Comparison of ENCODE assay signal across 34 cellular contexts in genomic region chr6:69846312-69846711, GRCh38. TPM values are rescaled to one million over a fixed set of nuclear protein-coding genes. Genes with fewer than 3 reads are reported as not detected.
DNase-seq lines count a peak whose midpoint lies in the region; ATAC-seq, FAIRE-seq and TF ChIP-seq lines count a peak whose summit lies in the region.
"Had no signal": no experiment of that assay in that cellular context is flagged by ENCODE, and none has a peak within 500 bp of the region (broad histone marks: within the 10 kb centered on the region; RNA-seq: fewer than 3 reads in every experiment).

No MANE protein-coding gene starts in this region.

- no peak for TF ChIP-seq CTCF in right lobe of liver (IDR thresholded peaks at IDR 0.05)
- no peak for TF ChIP-seq CTCF in HepG2 (CRISPR knock-in tag; IDR thresholded peaks at IDR 0.05)
- TF ChIP-seq CTCF in smooth muscle cell (IDR thresholded peaks at IDR 0.05; ENCODE audit: borderline replicate concordance, insufficient read depth, poor library complexity, severe bottlenecking): no peak

- no peak overlapping the region for H2BK12ac ChIP-seq in mesenchymal stem cell (ENCODE audit: low read length in 2 of 2)

- peak; percentile 75 to 88 (median 80) for ATAC-seq in right lobe of liver
- ATAC-seq in HepG2: no peak
- peak; percentile 68 for ATAC-seq in left lobe of liver
- ATAC-seq in HG03097 (IDR thresholded peaks at IDR 0.05; ENCODE audit: low FRiP score, unreplicated experiment): no peak
- ATAC-seq: A549; CD8-positive, alpha-beta T cell had no signal

- TF ChIP-seq EP300 in HepG2 (IDR thresholded peaks at IDR 0.05; ENCODE audit: low read depth in 2 of 2, low read length in 2 of 2) (no peak), HepG2 (CRISPR knock-in tag; IDR thresholded peaks at IDR 0.05; ENCODE audit: borderline replicate concordance) (no peak)

- H3K79me2 ChIP-seq in HepG2 (ENCODE audit: insufficient read depth, low read length) (no peaks in the 10 kb centered on the region), smooth muscle cell (ENCODE audit: low read depth) (no peaks in the 10 kb centered on the region)

- no peak overlapping the region for H3K4me2 ChIP-seq in HepG2 (ENCODE audit: low read depth, low read length)
- no peak overlapping the region for H3K4me2 ChIP-seq in smooth muscle cell
- H3K4me2 ChIP-seq in mesenchymal stem cell (ENCODE audit: low read length, poor library complexity, severe bottlenecking): no peak overlapping the region
- H3K4me2 ChIP-seq: A549; BLaER1; BLaER1 treated with 17β-estradiol and CSF1 and Interleukin-3, amounts not matched to agents 10 nM and 100 nM had no signal

- TF ChIP-seq POLR2A in right lobe of liver (IDR thresholded peaks at IDR 0.05) (no peak), HepG2 (IDR thresholded peaks at IDR 0.05; ENCODE audit: insufficient read depth in 1 of 2, low read depth in 2 of 2, low read length in 2 of 2) (no peak)

- H3K79me1 ChIP-seq in mesenchymal stem cell (replicated peaks; ENCODE audit: low read length, poor library complexity, severe bottlenecking): no peaks in the 10 kb centered on the region

- H3K4me3 ChIP-seq in right lobe of liver (no peak overlapping the region), HepG2 (replicated peaks in 1 of 3; ENCODE audit: insufficient read depth in 1 of 3, low read depth in 2 of 3, low read length in 3 of 3) (no peak overlapping the region), smooth muscle cell (no peak overlapping the region), mesenchymal stem cell (ENCODE audit: insufficient read depth in 1 of 2, low read depth in 1 of 2, low read length in 2 of 2) (no peak overlapping the region)
- H3K4me3 ChIP-seq: A549; BLaER1; BLaER1 treated with 17β-estradiol and CSF1 and Interleukin-3, amounts not matched to agents 10 nM and 100 nM had no signal

- no peak overlapping the region for H2BK5ac ChIP-seq in mesenchymal stem cell (ENCODE audit: low read depth, low read length, poor library complexity, severe bottlenecking)

- H4K8ac ChIP-seq in mesenchymal stem cell (ENCODE audit: low read length): no peak overlapping the region

- peaks cover 2% of the 10 kb centered on the region for H3F3A ChIP-seq in smooth muscle cell (ENCODE audit: low read depth)

- H4K20me1 ChIP-seq in HepG2 (ENCODE audit: insufficient read depth, low read length) (no peaks in the 10 kb centered on the region), smooth muscle cell (ENCODE audit: low read depth) (no peaks in the 10 kb centered on the region)
- H4K20me1 ChIP-seq: BLaER1; BLaER1 treated with 17β-estradiol and CSF1 and Interleukin-3, amounts not matched to agents 10 nM and 100 nM had no signal

- H2BK120ac ChIP-seq in mesenchymal stem cell (ENCODE audit: low read depth, low read length): no peak overlapping the region

- H3K27me3 ChIP-seq in right lobe of liver: no peaks in the 10 kb centered on the region
- H3K27me3 ChIP-seq in HepG2 (ENCODE audit: control insufficient read depth in 1 of 2, insufficient read depth in 2 of 2, low read length in 2 of 2): no peaks in the 10 kb centered on the region
- no peaks in the 10 kb centered on the region for H3K27me3 ChIP-seq in smooth muscle cell (ENCODE audit: low read depth)
- no peaks in the 10 kb centered on the region for H3K27me3 ChIP-seq in mesenchymal stem cell (ENCODE audit: control insufficient read depth in 1 of 2, insufficient read depth in 1 of 2, low read length in 2 of 2)
- H3K27me3 ChIP-seq: BE2C; BLaER1; BLaER1 treated with 17β-estradiol and CSF1 and Interleukin-3, amounts not matched to agents 10 nM and 100 nM had no signal

- H4K91ac ChIP-seq in mesenchymal stem cell (ENCODE audit: low read length): no peak overlapping the region

- POLR2A ChIA-PET in HepG2 (lab: Yijun Ruan, JAX): no interaction called here

- H3K27ac ChIP-seq in right lobe of liver: peak overlapping the region; percentile 17 to 39 (median 22)
- no peak overlapping the region for H3K27ac ChIP-seq in HepG2 (ENCODE audit: extremely low read length, insufficient read depth, low read length)
- no peak overlapping the region for H3K27ac ChIP-seq in smooth muscle cell (ENCODE audit: low read depth)
- H3K27ac ChIP-seq in mesenchymal stem cell (ENCODE audit: low read length, poor library complexity, severe bottlenecking): no peak overlapping the region
- H3K27ac ChIP-seq: 22Rv1; A549; BLaER1; BLaER1 treated with 17β-estradiol and CSF1 and Interleukin-3, amounts not matched to agents 10 nM and 100 nM; C4-2B had no signal

- H3K18ac ChIP-seq in mesenchymal stem cell (ENCODE audit: low read depth in 1 of 2, low read length in 2 of 2): peak overlapping the region in 1 of 2 experiments; percentile 34

- H3K23ac ChIP-seq in mesenchymal stem cell (ENCODE audit: low read length in 2 of 2): no peak overlapping the region

- TF ChIP-seq RAD21 in HepG2 (CRISPR knock-in tag; IDR thresholded peaks at IDR 0.05): no peak

- no TSS peak for BruUV-seq in HepG2 (replicated peaks; lab: Mats Ljungman, UMichigan)

- intact Hi-C loops in right lobe of liver (cut with DNase I) (no loop called here), HepG2 (cut with micrococcal nuclease; ENCODE audit: unreplicated experiment) (no loop called here)

- no peak overlapping the region for H3K14ac ChIP-seq in mesenchymal stem cell (ENCODE audit: low read length in 2 of 2)

- H2AFZ ChIP-seq in HepG2 (ENCODE audit: low read length) (no peak overlapping the region), smooth muscle cell (ENCODE audit: low read depth) (peak overlapping the region; percentile 36), mesenchymal stem cell (ENCODE audit: low read depth, low read length) (no peak overlapping the region)

- in situ Hi-C loops in HepG2 (cut with HindIII; ENCODE audit: extremely low pct_ligation_motif_present, low pct_unique_long_range_greater_than_20kb): no loop called here

- DNase-seq in right lobe of liver (peak in 1 of 3 donors; percentile 40), HepG2 (ENCODE audit: low spot score) (no peak), left lobe of liver (ENCODE audit: low spot score) (no peak), smooth muscle cell (lab: John Stamatoyannopoulos, UW; ENCODE audit: unreplicated experiment) (no peak), mesenchymal stem cell (no peak)
- DNase-seq: 8988T; ACHN; AML-193; BE2C; C1 segment of cervical spinal cord; Caco-2; Calu3; CD4-positive, alpha-beta memory T cell; CD4-positive, alpha-beta T cell; CD4-positive, CD25-positive, alpha-beta regulatory T cell; CD8-positive, alpha-beta memory T cell; CD8-positive, alpha-beta T cell; COR-L47; DMS 273 treated with DMSO at 0.1 percent for 48 hours; DMS153; DMS53; DMS79; DMS79 treated with DMSO at 0.1 percent for 48 hours; DND-41; EL had no signal

- H3K9me3 ChIP-seq in right lobe of liver (no peaks in the 10 kb centered on the region), HepG2 (ENCODE audit: low read length) (no peaks in the 10 kb centered on the region), smooth muscle cell (replicated peaks; ENCODE audit: low read depth) (no peaks in the 10 kb centered on the region), mesenchymal stem cell (ENCODE audit: control insufficient read depth, low read length) (peaks cover 2% of the 10 kb centered on the region)
- H3K9me3 ChIP-seq: A549; BE2C; BLaER1; BLaER1 treated with 17β-estradiol and CSF1 and Interleukin-3, amounts not matched to agents 10 nM and 100 nM; Caco-2 had no signal

- WGBS in right lobe of liver (ENCODE audit: insufficient coverage, low coverage, low lambda C conversion rate, missing lambda C conversion rate): 39% methylated on average over 2 of the region's 2 CpGs
- 2% methylated on average over 2 of the region's 2 CpGs for WGBS in HepG2 (ENCODE audit: low lambda C conversion rate)
- WGBS in smooth muscle cell (ENCODE audit: low lambda C conversion rate): 90% methylated on average over 2 of the region's 2 CpGs
- WGBS in mesenchymal stem cell: 75% methylated on average over 2 of the region's 2 CpGs

- H3K36me3 ChIP-seq in right lobe of liver (no peaks in the 10 kb centered on the region), HepG2 (replicated peaks in 1 of 2; ENCODE audit: control insufficient read depth in 1 of 2, insufficient read depth in 2 of 2, low read length in 2 of 2) (no peaks in the 10 kb centered on the region), smooth muscle cell (ENCODE audit: low read depth) (no peaks in the 10 kb centered on the region), mesenchymal stem cell (ENCODE audit: control insufficient read depth in 1 of 2, insufficient read depth in 2 of 2, low read depth in 1 of 2, low read length in 2 of 2) (no peaks in the 10 kb centered on the region)
- H3K36me3 ChIP-seq: BE2C; BLaER1; BLaER1 treated with 17β-estradiol and CSF1 and Interleukin-3, amounts not matched to agents 10 nM and 100 nM had no signal

- no peak for FAIRE-seq in HepG2 (lab: Jason Lieb, UNC)
- FAIRE-seq: A549, D721Med had no signal

- H2BK15ac ChIP-seq in mesenchymal stem cell (ENCODE audit: low read depth, poor library complexity, severe bottlenecking): no peak overlapping the region

- CTCF ChIA-PET in HepG2 (lab: Yijun Ruan, JAX; ENCODE audit: low intra/inter-chr PET ratio, low total read pairs): no interaction called here

- no peak overlapping the region for H3K9ac ChIP-seq in HepG2 (ENCODE audit: insufficient read depth, low read depth, low read length)
- no peak overlapping the region for H3K9ac ChIP-seq in smooth muscle cell (ENCODE audit: low read depth)
- H3K9ac ChIP-seq in mesenchymal stem cell (ENCODE audit: low read length): no peak overlapping the region
- H3K9ac ChIP-seq: BLaER1; BLaER1 treated with 17β-estradiol and CSF1 and Interleukin-3, amounts not matched to agents 10 nM and 100 nM had no signal

- H2AK5ac ChIP-seq in mesenchymal stem cell (ENCODE audit: low read length, severe bottlenecking): no peak overlapping the region

- H3K4ac ChIP-seq in mesenchymal stem cell (ENCODE audit: low read depth in 1 of 2, low read length in 2 of 2): no peak overlapping the region

- H3K4me1 ChIP-seq in right lobe of liver (peaks cover 0 to 17% (median 0%) of the 10 kb centered on the region in 4 donors), HepG2 (ENCODE audit: insufficient read depth, low read length) (no peaks in the 10 kb centered on the region), smooth muscle cell (ENCODE audit: low read depth) (no peaks in the 10 kb centered on the region), mesenchymal stem cell (ENCODE audit: control insufficient read depth, insufficient read depth, low read depth, low read length) (no peaks in the 10 kb centered on the region)
- H3K4me1 ChIP-seq: A549; BE2C; BLaER1; BLaER1 treated with 17β-estradiol and CSF1 and Interleukin-3, amounts not matched to agents 10 nM and 100 nM; Caco-2 had no signal

RNA-seq across cellular contexts. Expression of gene COL19A1, which starts 20.0 kb away (rescaled TPM):
- total RNA-seq in right lobe of liver (under 1 TPM in 4 of 6 experiments, not detected in 2; 0.18 to 0.39 (median 0.27) TPM), HepG2 (2016; rRNA removed; fragmentation: Illumina TruSeq; extraction: Trizol) (not detected in 2 replicates), left lobe of liver (0.10 TPM), smooth muscle cell (1.6 and 1.8 TPM in 2 replicates)
- not detected in 2 replicates for total RNA-seq in HepG2 (2016; cell fraction: cytosol; rRNA removed; fragmentation: Illumina TruSeq; extraction: Trizol; ENCODE audit: low read depth)
- not detected in 2 replicates for total RNA-seq in HepG2 (2016; cell fraction: insoluble cytoplasmic fraction; rRNA removed; fragmentation: Illumina TruSeq; extraction: Trizol)
- total RNA-seq in HepG2 (2016; cell fraction: membrane; rRNA removed; fragmentation: Illumina TruSeq; extraction: Trizol): not detected in 2 replicates
- not detected in 2 replicates for total RNA-seq in HepG2 (2016; cell fraction: nucleus; rRNA removed; fragmentation: Illumina TruSeq; extraction: Trizol)
- polyA plus RNA-seq in HepG2 (2011; rRNA removed) (not detected in 2 replicates), smooth muscle cell (0.55 and 0.79 TPM in 2 replicates)
- not detected in 2 replicates for polyA plus RNA-seq in HepG2 (2011; cell fraction: cytosol; rRNA removed)
- not detected in 2 replicates for polyA plus RNA-seq in HepG2 (2011; cell fraction: nucleus; rRNA removed)
- not detected in 2 replicates for polyA plus RNA-seq in HepG2 (2012)
- polyA plus RNA-seq in HepG2 (2016; cell fraction: cytosol; fragmentation: Illumina TruSeq; extraction: Trizol; ENCODE audit: low read depth): not detected in 2 replicates
- not detected in 2 replicates for polyA plus RNA-seq in HepG2 (2016; cell fraction: insoluble cytoplasmic fraction; fragmentation: Illumina TruSeq; extraction: Trizol; ENCODE audit: low read depth)
- not detected in 2 replicates for polyA plus RNA-seq in HepG2 (2016; cell fraction: membrane; fragmentation: Illumina TruSeq; extraction: Trizol; ENCODE audit: low read depth)
- not detected in 2 replicates for polyA plus RNA-seq in HepG2 (2016; cell fraction: nucleus; fragmentation: Illumina TruSeq; extraction: Trizol; ENCODE audit: insufficient read depth, low read depth)
- polyA minus RNA-seq in HepG2 (2011; rRNA and poly(A)+ RNA removed; ENCODE audit: low replicate concordance): not detected in 2 replicates
- polyA minus RNA-seq in HepG2 (2011; cell fraction: cytosol; rRNA and poly(A)+ RNA removed): not detected in 2 replicates
- polyA minus RNA-seq in HepG2 (2011; cell fraction: nucleus; rRNA and poly(A)+ RNA removed): not detected in 2 replicates
- 0.81 TPM for polyA plus RNA-seq in mesenchymal stem cell (2013, experiment 1 of 2)
- 0.60 TPM for polyA plus RNA-seq in mesenchymal stem cell (2013, experiment 2 of 2)
- total RNA-seq: A172; Caco-2; Calu3; CD4-positive, alpha-beta memory T cell; CD4-positive, alpha-beta T cell had no signal
- polyA plus RNA-seq: A549; CD14-positive monocyte; CD4-positive, CD25-positive, alpha-beta regulatory T cell; CD8-positive, alpha-beta memory T cell had no signal

RNA-seq across cellular contexts. Expression of gene LMBRD1, which starts 49.5 kb away (rescaled TPM):
- 10 to 100 TPM; 37.9 to 57.7 (median 50.2) TPM for total RNA-seq in right lobe of liver
- total RNA-seq in HepG2 (2016; rRNA removed; fragmentation: Illumina TruSeq; extraction: Trizol): 12.7 and 21.5 TPM in 2 replicates
- total RNA-seq in HepG2 (2016; cell fraction: cytosol; rRNA removed; fragmentation: Illumina TruSeq; extraction: Trizol; ENCODE audit: low read depth): 2.8 and 3.5 TPM in 2 replicates
- total RNA-seq in HepG2 (2016; cell fraction: insoluble cytoplasmic fraction; rRNA removed; fragmentation: Illumina TruSeq; extraction: Trizol): 11.1 and 20.6 TPM in 2 replicates
- total RNA-seq in HepG2 (2016; cell fraction: membrane; rRNA removed; fragmentation: Illumina TruSeq; extraction: Trizol): 5.6 and 6.5 TPM in 2 replicates
- 25.3 and 26.9 TPM in 2 replicates for total RNA-seq in HepG2 (2016; cell fraction: nucleus; rRNA removed; fragmentation: Illumina TruSeq; extraction: Trizol)
- 17.2 and 18.9 TPM in 2 replicates for polyA plus RNA-seq in HepG2 (2011; rRNA removed)
- 6.4 and 13.3 TPM in 2 replicates for polyA plus RNA-seq in HepG2 (2011; cell fraction: cytosol; rRNA removed)
- polyA plus RNA-seq in HepG2 (2011; cell fraction: nucleus; rRNA removed): 4.0 and 5.7 TPM in 2 replicates
- 19.0 and 31.7 TPM in 2 replicates for polyA plus RNA-seq in HepG2 (2012)
- 1.5 TPM in 2 replicates for polyA plus RNA-seq in HepG2 (2016; cell fraction: cytosol; fragmentation: Illumina TruSeq; extraction: Trizol; ENCODE audit: low read depth)
- polyA plus RNA-seq in HepG2 (2016; cell fraction: insoluble cytoplasmic fraction; fragmentation: Illumina TruSeq; extraction: Trizol; ENCODE audit: low read depth): 9.4 and 10.9 TPM in 2 replicates
- polyA plus RNA-seq in HepG2 (2016; cell fraction: membrane; fragmentation: Illumina TruSeq; extraction: Trizol; ENCODE audit: low read depth): 3.1 and 3.4 TPM in 2 replicates
- 21.2 and 25.7 TPM in 2 replicates for polyA plus RNA-seq in HepG2 (2016; cell fraction: nucleus; fragmentation: Illumina TruSeq; extraction: Trizol; ENCODE audit: insufficient read depth, low read depth)
- polyA minus RNA-seq in HepG2 (2011; rRNA and poly(A)+ RNA removed; ENCODE audit: low replicate concordance): 11.5 and 13.8 TPM in 2 replicates
- 14.2 and 18.4 TPM in 2 replicates for polyA minus RNA-seq in HepG2 (2011; cell fraction: cytosol; rRNA and poly(A)+ RNA removed)
- polyA minus RNA-seq in HepG2 (2011; cell fraction: nucleus; rRNA and poly(A)+ RNA removed): 28.2 and 39.4 TPM in 2 replicates
- 34.0 TPM for total RNA-seq in left lobe of liver
- total RNA-seq in smooth muscle cell: 72.4 and 78.5 TPM in 2 replicates
- 22.3 and 33.4 TPM in 2 replicates for polyA plus RNA-seq in smooth muscle cell
- 43.9 TPM for polyA plus RNA-seq in mesenchymal stem cell (2013, experiment 1 of 2)
- 45.5 TPM for polyA plus RNA-seq in mesenchymal stem cell (2013, experiment 2 of 2)

Comparison
In these comparisons a context has a peak if more than half of its experiments do, and no peak if none do; other contexts are left out.
1. ATAC-seq: peak in right lobe of liver (4 of 4) and left lobe of liver (single experiment); none in HepG2 (single experiment) and HG03097 (single experiment).
2. H3K27ac ChIP-seq: peak in right lobe of liver (3 of 3); none in HepG2 (single experiment), smooth muscle cell (single experiment) and mesenchymal stem cell (single experiment).